12 cellular contexts compared by ENCODE assay signal in genomic region chr7:112930787-112931186, GRCh38.
A peak's percentile ranks its signal among the peaks of the same experiment; 100 is the strongest.
DNase-seq lines count a peak whose midpoint lies in the region; ATAC-seq, FAIRE-seq and TF ChIP-seq lines count a peak whose summit lies in the region.
"Had no signal": no experiment of that assay in that cellular context is flagged by ENCODE, and none has a peak within 500 bp of the region (broad histone marks: within the 10 kb centered on the region; RNA-seq: fewer than 3 reads in every experiment).

No MANE protein-coding gene starts in this region.

- no peaks in the 10 kb centered on the region for H3K36me3 Mint-ChIP-seq in astrocyte (ENCODE audit: low read depth, unreplicated experiment)

- H3K9me3 ChIP-seq in astrocyte (ENCODE audit: insufficient read depth, low read depth, low read length) (no peaks in the 10 kb centered on the region), keratinocyte (ENCODE audit: control insufficient read depth, low read depth, low read length) (no peaks in the 10 kb centered on the region)

- H3K36me3 ChIP-seq in astrocyte (ENCODE audit: insufficient read depth, low read length) (no peaks in the 10 kb centered on the region), keratinocyte (ENCODE audit: control insufficient read depth in 2 of 2, extremely low read depth in 1 of 2, insufficient read depth in 2 of 2, low read length in 2 of 2) (no peaks in the 10 kb centered on the region)

- no peak overlapping the region for H3K27ac Mint-ChIP-seq in astrocyte (ENCODE audit: unreplicated experiment)
- H3K27ac Mint-ChIP-seq: activated T-helper 17 cell treated with anti-CD3 and anti-CD28 coated beads, Interleukin-2, amount 50 U/mL, for 72 hours; memory B cell had no signal

- no peaks in the 10 kb centered on the region for H3K9me3 Mint-ChIP-seq in astrocyte (ENCODE audit: unreplicated experiment)
- H3K9me3 Mint-ChIP-seq: activated T-helper 17 cell treated with anti-CD3 and anti-CD28 coated beads, Interleukin-2, amount 50 U/mL, for 72 hours; memory B cell had no signal

- no peaks in the 10 kb centered on the region for H3K4me1 ChIP-seq in astrocyte (ENCODE audit: insufficient read depth, low read length)
- no peaks in the 10 kb centered on the region for H3K4me1 ChIP-seq in keratinocyte (ENCODE audit: control insufficient read depth, extremely low read depth, insufficient read depth, low read length)

- H2AFZ ChIP-seq in astrocyte (ENCODE audit: low read depth, low read length), result no peak overlapping the region
- no peak overlapping the region for H2AFZ ChIP-seq in keratinocyte (ENCODE audit: control insufficient read depth, low read length)

- H3K4me2 ChIP-seq in astrocyte (ENCODE audit: low read length) (peak overlapping the region; percentile 8), keratinocyte (ENCODE audit: control insufficient read depth, extremely low read depth, insufficient read depth, low read depth, low read length) (no peak overlapping the region)

- H3K4me3 ChIP-seq in astrocyte (ENCODE audit: insufficient read depth, low read depth, low read length), result no peak overlapping the region
- no peak overlapping the region for H3K4me3 ChIP-seq in keratinocyte (ENCODE audit: control insufficient read depth in 2 of 3, extremely low read depth in 1 of 3, insufficient read depth in 2 of 3, low read depth in 1 of 3, low read length in 3 of 3)

- H3K27me3 ChIP-seq in astrocyte (ENCODE audit: insufficient read depth, low read length) (no peaks in the 10 kb centered on the region), keratinocyte (ENCODE audit: control insufficient read depth, extremely low read depth, insufficient read depth, low read length) (no peaks in the 10 kb centered on the region)

- H3K27ac ChIP-seq in astrocyte (ENCODE audit: low read depth, low read length), result no peak overlapping the region
- H3K27ac ChIP-seq in keratinocyte (ENCODE audit: control insufficient read depth, insufficient read depth, low read length), result no peak overlapping the region

- H3K79me2 ChIP-seq in astrocyte (ENCODE audit: insufficient read depth, low read length), result peaks cover 31% of the 10 kb centered on the region
- H3K79me2 ChIP-seq in keratinocyte (ENCODE audit: control insufficient read depth, insufficient read depth, low read length), result peaks cover 6% of the 10 kb centered on the region

- H3K9ac ChIP-seq in astrocyte (ENCODE audit: low read length) (no peak overlapping the region), keratinocyte (ENCODE audit: control insufficient read depth, extremely low read depth, insufficient read depth, low read length) (no peak overlapping the region)

- ATAC-seq in HG03108 (IDR thresholded peaks at IDR 0.05; ENCODE audit: unreplicated experiment), result no peak
- ATAC-seq: activated T-helper 17 cell treated with anti-CD3 and anti-CD28 coated beads, Interleukin-2, amount 50 U/mL, for 72 hours had no signal

- DNase-seq in AG20443 (ENCODE audit: low spot score) (peak; percentile 67), Kasumi-1 (lab: John Stamatoyannopoulos, UW) (peak; percentile 16 to 22), astrocyte (ENCODE audit: low read depth) (peak; percentile 90), keratinocyte (ENCODE audit: low read depth, low spot score) (no peak), UCSD-AML1 (lab: John Stamatoyannopoulos, UW; ENCODE audit: unreplicated experiment) (no peak), NCI-H1105 treated with DMSO at 0.1 percent for 48 hours (lab: John Stamatoyannopoulos, UW) (no peak)
- DNase-seq in central memory CD4-positive, alpha-beta T cell, result no peak
- DNase-seq: NCI-H345 had no signal

- H3K4me1 Mint-ChIP-seq in astrocyte (ENCODE audit: low read depth, unreplicated experiment), result peaks cover 4% of the 10 kb centered on the region

- dilution Hi-C loops in keratinocyte (cut with MboI; ENCODE audit: extremely low pct_ligation_motif_present, low sequenced_read_pairs), result no loop called here

- no peak overlapping the region for H3K4me3 Mint-ChIP-seq in astrocyte (ENCODE audit: unreplicated experiment)
- H3K4me3 Mint-ChIP-seq: activated T-helper 17 cell treated with anti-CD3 and anti-CD28 coated beads, Interleukin-2, amount 50 U/mL, for 72 hours; memory B cell had no signal

- H3K27me3 Mint-ChIP-seq in astrocyte (ENCODE audit: low read depth, unreplicated experiment), result no peaks in the 10 kb centered on the region
- H3K27me3 Mint-ChIP-seq: activated T-helper 17 cell treated with anti-CD3 and anti-CD28 coated beads, Interleukin-2, amount 50 U/mL, for 72 hours; memory B cell had no signal

- H4K20me1 ChIP-seq in astrocyte (ENCODE audit: insufficient read depth, low read length) (no peaks in the 10 kb centered on the region), keratinocyte (ENCODE audit: control insufficient read depth, extremely low read depth, insufficient read depth, low read length) (no peaks in the 10 kb centered on the region)

- TF ChIP-seq CTCF in astrocyte (IDR thresholded peaks at IDR 0.05; ENCODE audit: insufficient read depth, low read depth, low read length), result no peak
- no peak for TF ChIP-seq CTCF in keratinocyte (optimal IDR thresholded peaks at IDR 0.05 in 1 of 3, IDR thresholded peaks at IDR 0.05 in 1 of 3, conservative IDR thresholded peaks at IDR 0.05 in 1 of 3; ENCODE audit: extremely low read depth in 1 of 3, insufficient read depth in 2 of 3, low read length in 3 of 3)

- H3K9me1 ChIP-seq in keratinocyte (ENCODE audit: control insufficient read depth, extremely low read depth, insufficient read depth, low read length), result no peaks in the 10 kb centered on the region

- FAIRE-seq in astrocyte (lab: Jason Lieb, UNC) (peak; percentile 74), keratinocyte (lab: Jason Lieb, UNC) (peak; percentile 29)
- FAIRE-seq: H1 had no signal

Comparison
In these comparisons a context has a peak if more than half of its experiments do, and no peak if none do; other contexts are left out.
1. DNase-seq: peak in AG20443 (single experiment), Kasumi-1 (2 of 2) and astrocyte (single experiment); none in keratinocyte (single experiment), UCSD-AML1 (single experiment), NCI-H1105 treated with DMSO at 0.1 percent for 48 hours (single experiment) and central memory CD4-positive, alpha-beta T cell (single experiment).